Comparison of ENCODE assay signal across 8 cellular contexts in the genomic region with DNA sequence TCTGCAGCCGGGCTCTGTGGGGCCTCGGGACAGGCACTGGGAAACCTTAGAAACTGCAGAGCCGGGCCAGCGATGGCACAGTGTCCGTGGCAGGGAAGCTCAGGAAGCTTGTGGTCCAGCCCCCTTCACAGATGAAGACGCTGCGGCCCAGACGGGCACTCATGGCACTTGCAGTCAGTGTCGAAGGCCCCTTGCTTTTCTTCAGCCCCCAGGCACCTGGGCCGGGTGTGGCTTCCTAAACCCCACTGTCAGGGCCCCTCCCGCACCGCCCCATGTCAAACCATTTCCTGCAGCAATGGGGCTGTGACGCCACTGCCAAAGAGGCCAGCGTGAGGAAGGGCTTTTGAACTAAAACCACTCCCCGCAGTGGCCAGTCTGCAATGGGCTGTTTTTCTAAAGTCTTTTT.
DNase-seq lines count a peak whose midpoint lies in the region; ATAC-seq, FAIRE-seq and TF ChIP-seq lines count a peak whose summit lies in the region.

No MANE protein-coding gene starts in this region.

- intact Hi-C loops in left colon (cut with DNase I, micrococcal nuclease), result no loop called here

- H3K27me3 Mint-ChIP-seq in activated T-cell treated with anti-CD3 and anti-CD28 coated beads, Interleukin-2, amount 50 U/mL, for 24 hours, result no peaks in the 10 kb centered on the region
- H3K27me3 Mint-ChIP-seq in progenitor cell of endocrine pancreas, result peaks cover 26% of the 10 kb centered on the region

- TF ChIP-seq CTCF in progenitor cell of endocrine pancreas (IDR thresholded peaks at IDR 0.05; ENCODE audit: unreplicated experiment), result no peak

- no peak for FAIRE-seq in H54 (lab: Jason Lieb, UNC)

- peaks cover 68% of the 10 kb centered on the region for H3K4me1 Mint-ChIP-seq in activated T-cell treated with anti-CD3 and anti-CD28 coated beads, Interleukin-2, amount 50 U/mL, for 24 hours (ENCODE audit: low read depth)
- peaks cover 3% of the 10 kb centered on the region for H3K4me1 Mint-ChIP-seq in progenitor cell of endocrine pancreas (ENCODE audit: low read depth)

- peaks cover 54% of the 10 kb centered on the region for H3K36me3 Mint-ChIP-seq in activated T-cell treated with anti-CD3 and anti-CD28 coated beads, Interleukin-2, amount 50 U/mL, for 24 hours (ENCODE audit: low read depth)
- no peaks in the 10 kb centered on the region for H3K36me3 Mint-ChIP-seq in progenitor cell of endocrine pancreas (ENCODE audit: insufficient read depth)

- peak overlapping the region; percentile 53 for H3K4me3 Mint-ChIP-seq in activated T-cell treated with anti-CD3 and anti-CD28 coated beads, Interleukin-2, amount 50 U/mL, for 24 hours
- no peak overlapping the region for H3K4me3 Mint-ChIP-seq in progenitor cell of endocrine pancreas (ENCODE audit: low read depth)

- H3K27ac Mint-ChIP-seq in activated T-cell treated with anti-CD3 and anti-CD28 coated beads, Interleukin-2, amount 50 U/mL, for 24 hours, result peak overlapping the region; percentile 88
- no peak overlapping the region for H3K27ac Mint-ChIP-seq in progenitor cell of endocrine pancreas

- H3K9me3 Mint-ChIP-seq in activated T-cell treated with anti-CD3 and anti-CD28 coated beads, Interleukin-2, amount 50 U/mL, for 24 hours, result no peaks in the 10 kb centered on the region
- no peaks in the 10 kb centered on the region for H3K9me3 Mint-ChIP-seq in progenitor cell of endocrine pancreas (ENCODE audit: low read depth)

- no peak for TF ChIP-seq POLR2A in H54 (IDR thresholded peaks at IDR 0.05; ENCODE audit: low read depth, low read length)

- DNase-seq in T follicular helper cell (ENCODE audit: low read depth), result peak; percentile 73
- peak; percentile 69 for DNase-seq in activated T-cell treated with anti-CD3 and anti-CD28 coated beads, Interleukin-2, amount 50 U/mL, for 24 hours
- DNase-seq in left colon, result peak; percentile 46 to 64
- peak; percentile 36 to 55 for DNase-seq in stimulated activated CD8-positive, alpha-beta memory T cell treated with anti-CD3 and anti-CD28 coated beads, Interleukin-15, amount 100 ng/mL, for 48 hours (ENCODE audit: low read depth in 2 of 2)
- no peak for DNase-seq in progenitor cell of endocrine pancreas (ENCODE audit: low spot score, unreplicated experiment)
- no peak for DNase-seq in SW480 (ENCODE audit: low spot score)
- DNase-seq in H54 (ENCODE audit: insufficient read length, low spot score), result no peak

- ATAC-seq in left colon (peak; percentile 48), GM21423 (IDR thresholded peaks at IDR 0.05; ENCODE audit: unreplicated experiment) (no peak)

Comparison
In these comparisons a context has a peak if more than half of its experiments do, and no peak if none do; other contexts are left out.
1. DNase-seq: peak in T follicular helper cell (single experiment), activated T-cell treated with anti-CD3 and anti-CD28 coated beads, Interleukin-2, amount 50 U/mL, for 24 hours (single experiment), left colon (2 of 2) and stimulated activated CD8-positive, alpha-beta memory T cell treated with anti-CD3 and anti-CD28 coated beads, Interleukin-15, amount 100 ng/mL, for 48 hours (2 of 2); none in progenitor cell of endocrine pancreas (single experiment), SW480 (single experiment) and H54 (single experiment).